32 cellular contexts compared by ENCODE assay signal in the genomic region with DNA sequence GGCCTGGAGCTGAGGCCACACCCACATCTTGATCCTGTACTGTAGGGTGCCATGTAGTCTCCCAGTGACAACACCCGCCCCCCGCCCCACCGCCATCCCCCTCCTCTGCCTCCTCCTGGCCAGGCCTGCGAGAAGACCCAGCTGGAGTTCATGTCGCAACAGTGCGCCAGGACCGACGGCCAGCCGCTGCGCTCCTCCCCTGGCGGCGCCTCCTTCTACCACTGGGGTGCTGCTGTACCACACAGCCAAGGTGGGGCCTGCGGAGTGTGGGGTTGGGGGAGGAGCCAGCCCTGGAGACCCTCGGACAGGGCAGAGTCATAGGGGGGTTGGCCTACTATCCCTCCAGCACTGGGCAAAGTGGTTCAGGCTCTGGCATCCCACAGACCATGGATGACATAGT.
"Had no signal": no experiment of that assay in that cellular context is flagged by ENCODE, and none has a peak within 500 bp of the region (broad histone marks: within the 10 kb centered on the region; RNA-seq: fewer than 3 reads in every experiment).

No MANE protein-coding gene starts in this region.

- H3K36me3 Mint-ChIP-seq: activated naive CD4-positive, alpha-beta T cell treated with anti-CD3 and anti-CD28 coated beads, Interleukin-2, amount 10 ng/mL, durations not matched to agents 7 days and 5 days; activated naive CD4-positive, alpha-beta T cell treated with anti-CD3 and anti-CD28 coated beads, Interleukin-2, amount 50 U/mL, for 72 hours; activated naive CD8-positive, alpha-beta T cell treated with anti-CD3 and anti-CD28 coated beads, Interleukin-2, amount 10 ng/mL, durations not matched to agents 7 days and 5 days; WTC11 had no signal

- FAIRE-seq: astrocyte, bronchial epithelial cell, TTC549 had no signal

- H3K9me3 Mint-ChIP-seq: activated CD4-positive, alpha-beta memory T cell treated with anti-CD3 and anti-CD28 coated beads, Interleukin-2, amount 10 ng/mL, durations not matched to agents 7 days and 5 days; activated CD4-positive, alpha-beta T cell treated with anti-CD3 and anti-CD28 coated beads, Interleukin-2, amount 10 ng/mL, durations not matched to agents 7 days and 5 days; activated naive CD4-positive, alpha-beta T cell treated with anti-CD3 and anti-CD28 coated beads, Interleukin-2, amount 10 ng/mL, durations not matched to agents 7 days and 5 days; activated naive CD4-positive, alpha-beta T cell treated with anti-CD3 and anti-CD28 coated beads, Interleukin-2, amount 50 U/mL, for 72 hours; activated naive CD8-positive, alpha-beta T cell treated with anti-CD3 and anti-CD28 coated beads, Interleukin-2, amount 10 ng/mL, durations not matched to agents 7 days and 5 days; activated T-cell treated with anti-CD3 and anti-CD28 coated beads, Interleukin-2, amount 50 U/mL, for 24 hours; activated T-cell treated with anti-CD3 and anti-CD28 coated beads, Interleukin-2, amount 50 U/mL, for 72 hours; central memory CD8-positive, alpha-beta T cell; dendritic cell treated with granulocyte-macrophage colony-stimulating factor and Interleukin-4, amounts not matched to agents 40 ng/mL and 50 ng/mL, for 4 days; endodermal cell; WTC11 had no signal

- ATAC-seq: activated naive CD4-positive, alpha-beta T cell treated with anti-CD3 and anti-CD28 coated beads, Interleukin-2, amount 50 U/mL, for 72 hours; activated T-cell treated with anti-CD3 and anti-CD28 coated beads, Interleukin-2, amount 50 U/mL, for 72 hours; esophagus mucosa; foreskin keratinocyte; gastrocnemius medialis; heart left ventricle; WTC11 had no signal

- H3K4me1 ChIP-seq: foreskin keratinocyte, gastrocnemius medialis, heart left ventricle had no signal

- H3K27ac Mint-ChIP-seq: activated CD4-positive, alpha-beta memory T cell treated with anti-CD3 and anti-CD28 coated beads, Interleukin-2, amount 10 ng/mL, durations not matched to agents 7 days and 5 days; activated CD4-positive, alpha-beta T cell treated with anti-CD3 and anti-CD28 coated beads, Interleukin-2, amount 10 ng/mL, durations not matched to agents 7 days and 5 days; activated naive CD4-positive, alpha-beta T cell treated with anti-CD3 and anti-CD28 coated beads, Interleukin-2, amount 10 ng/mL, durations not matched to agents 7 days and 5 days; activated naive CD4-positive, alpha-beta T cell treated with anti-CD3 and anti-CD28 coated beads, Interleukin-2, amount 50 U/mL, for 72 hours; activated naive CD8-positive, alpha-beta T cell treated with anti-CD3 and anti-CD28 coated beads, Interleukin-2, amount 10 ng/mL, durations not matched to agents 7 days and 5 days; activated T-cell treated with anti-CD3 and anti-CD28 coated beads, Interleukin-2, amount 50 U/mL, for 24 hours; activated T-cell treated with anti-CD3 and anti-CD28 coated beads, Interleukin-2, amount 50 U/mL, for 72 hours; dendritic cell treated with granulocyte-macrophage colony-stimulating factor and Interleukin-4, amounts not matched to agents 40 ng/mL and 50 ng/mL, for 4 days; endodermal cell; WTC11 had no signal

- H3K9me3 ChIP-seq: gastrocnemius medialis, heart left ventricle had no signal

- H3K27me3 Mint-ChIP-seq: activated CD4-positive, alpha-beta memory T cell treated with anti-CD3 and anti-CD28 coated beads, Interleukin-2, amount 10 ng/mL, durations not matched to agents 7 days and 5 days; activated CD4-positive, alpha-beta T cell treated with anti-CD3 and anti-CD28 coated beads, Interleukin-2, amount 10 ng/mL, durations not matched to agents 7 days and 5 days; activated naive CD8-positive, alpha-beta T cell treated with anti-CD3 and anti-CD28 coated beads, Interleukin-2, amount 10 ng/mL, durations not matched to agents 7 days and 5 days; activated T-cell treated with anti-CD3 and anti-CD28 coated beads, Interleukin-2, amount 50 U/mL, for 24 hours; central memory CD8-positive, alpha-beta T cell had no signal

- H3K36me3 ChIP-seq: brain microvascular endothelial cell, gastrocnemius medialis, heart left ventricle had no signal

- DNase-seq: activated CD4-positive, alpha-beta memory T cell treated with anti-CD3 and anti-CD28 coated beads, Interleukin-2, amount 10 ng/mL, durations not matched to agents 7 days and 5 days; activated CD4-positive, alpha-beta T cell treated with anti-CD3 and anti-CD28 coated beads for 1 hour; activated CD4-positive, alpha-beta T cell treated with anti-CD3 and anti-CD28 coated beads for 4 hours; activated CD4-positive, alpha-beta T cell treated with anti-CD3 and anti-CD28 coated beads, Interleukin-2, amount 10 ng/mL, durations not matched to agents 7 days and 5 days; activated CD4-positive, alpha-beta T cell treated with anti-CD3 and anti-CD28 coated beads, Interleukin-2, amount 50 U/mL, for 4 hours; activated CD8-positive, alpha-beta memory T cell treated with anti-CD3 and anti-CD28 coated beads, Interleukin-2, amount 50 U/mL, for 48 hours; activated gamma-delta T cell; activated naive CD4-positive, alpha-beta T cell; activated naive CD4-positive, alpha-beta T cell treated with anti-CD3 and anti-CD28 coated beads, Interleukin-2, amount 10 ng/mL, durations not matched to agents 7 days and 5 days; activated naive CD8-positive, alpha-beta T cell treated with anti-CD3 and anti-CD28 coated beads, Interleukin-2, amount 10 ng/mL, durations not matched to agents 7 days and 5 days; activated T-cell treated with anti-CD3 and anti-CD28 coated beads for 4 hours; activated T-cell treated with anti-CD3 and anti-CD28 coated beads, Interleukin-2, amount 50 U/mL, for 24 hours; activated T-cell treated with anti-CD3 and anti-CD28 coated beads, Interleukin-2, amount 50 U/mL, for 72 hours; brain microvascular endothelial cell; dorsolateral prefrontal cortex; effector memory CD4-positive, alpha-beta T cell; endodermal cell; foreskin keratinocyte; gastrocnemius medialis; glutamatergic neuron; T-helper 2 cell had no signal

- H3K4me3 ChIP-seq: coronary artery, dorsolateral prefrontal cortex, gastrocnemius medialis, heart left ventricle had no signal

- H3K27ac ChIP-seq: brain microvascular endothelial cell, coronary artery, dorsolateral prefrontal cortex, foreskin keratinocyte, gastrocnemius medialis, heart left ventricle, VCaP had no signal

- H3K4me1 Mint-ChIP-seq: activated CD4-positive, alpha-beta memory T cell treated with anti-CD3 and anti-CD28 coated beads, Interleukin-2, amount 10 ng/mL, durations not matched to agents 7 days and 5 days; activated CD4-positive, alpha-beta T cell treated with anti-CD3 and anti-CD28 coated beads, Interleukin-2, amount 10 ng/mL, durations not matched to agents 7 days and 5 days; activated naive CD4-positive, alpha-beta T cell treated with anti-CD3 and anti-CD28 coated beads, Interleukin-2, amount 10 ng/mL, durations not matched to agents 7 days and 5 days; activated naive CD8-positive, alpha-beta T cell treated with anti-CD3 and anti-CD28 coated beads, Interleukin-2, amount 10 ng/mL, durations not matched to agents 7 days and 5 days; central memory CD8-positive, alpha-beta T cell; endodermal cell; WTC11 had no signal

- H3K4me3 Mint-ChIP-seq: activated CD4-positive, alpha-beta memory T cell treated with anti-CD3 and anti-CD28 coated beads, Interleukin-2, amount 10 ng/mL, durations not matched to agents 7 days and 5 days; activated CD4-positive, alpha-beta T cell treated with anti-CD3 and anti-CD28 coated beads, Interleukin-2, amount 10 ng/mL, durations not matched to agents 7 days and 5 days; activated naive CD4-positive, alpha-beta T cell treated with anti-CD3 and anti-CD28 coated beads, Interleukin-2, amount 10 ng/mL, durations not matched to agents 7 days and 5 days; activated naive CD8-positive, alpha-beta T cell treated with anti-CD3 and anti-CD28 coated beads, Interleukin-2, amount 10 ng/mL, durations not matched to agents 7 days and 5 days; activated T-cell treated with anti-CD3 and anti-CD28 coated beads, Interleukin-2, amount 50 U/mL, for 24 hours; activated T-cell treated with anti-CD3 and anti-CD28 coated beads, Interleukin-2, amount 50 U/mL, for 72 hours; central memory CD8-positive, alpha-beta T cell; dendritic cell treated with granulocyte-macrophage colony-stimulating factor and Interleukin-4, amounts not matched to agents 40 ng/mL and 50 ng/mL, for 4 days; endodermal cell; WTC11 had no signal

- H3K27me3 ChIP-seq: brain microvascular endothelial cell, dorsolateral prefrontal cortex, foreskin keratinocyte, gastrocnemius medialis, heart left ventricle had no signal
